ENCODE assay signal across 24 cellular contexts in the genomic region with DNA sequence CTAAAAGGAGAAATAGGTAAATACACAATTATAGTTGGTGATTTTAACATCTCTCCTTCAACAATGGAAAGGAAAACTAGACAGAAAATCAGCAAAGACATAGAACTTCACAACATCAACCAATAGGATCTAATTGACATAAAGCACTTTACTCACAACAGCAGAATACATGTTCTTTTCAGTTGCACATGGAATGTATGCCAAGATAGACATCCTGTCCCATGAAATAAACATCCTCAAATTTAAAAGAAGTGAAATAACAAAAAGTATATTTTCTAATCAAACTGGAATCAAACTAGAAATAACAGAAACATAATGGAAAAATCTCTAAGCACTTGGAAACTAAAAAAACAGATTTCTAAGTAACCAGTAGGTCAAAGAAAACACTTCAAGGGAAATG.
"Had no signal": no experiment of that assay in that cellular context is flagged by ENCODE, and none has a peak within 500 bp of the region (broad histone marks: within the 10 kb centered on the region; RNA-seq: fewer than 3 reads in every experiment).

No MANE protein-coding gene starts in this region.

- H3K27me3 ChIP-seq: gastrocnemius medialis, left lung, transverse colon had no signal

- H3K27ac ChIP-seq: gastrocnemius medialis, left lung, lower lobe of right lung, skin epidermis, transverse colon, VCaP had no signal

- H3K4me1 Mint-ChIP-seq: natural killer cell had no signal

- ATAC-seq: activated CD4-positive, CD25-positive, alpha-beta regulatory T cell treated with anti-CD3 and anti-CD28 coated beads, Interleukin-2, amount 50 U/mL, for 24 hours; activated CD8-positive, alpha-beta memory T cell treated with anti-CD3 and anti-CD28 coated beads, Interleukin-2, amount 10 ng/mL, durations not matched to agents 7 days and 5 days; gastrocnemius medialis; left lung; lower lobe of right lung; natural killer cell; sciatic nerve; stimulated activated effector memory CD8-positive, alpha-beta T cell treated with anti-CD3 and anti-CD28 coated beads, Interleukin-12 subunit alpha, Interleukin-12 subunit beta, amount 100 ng/mL, for 72 hours had no signal

- H3K4me1 ChIP-seq: gastrocnemius medialis, left lung, lower lobe of right lung, transverse colon had no signal

- H3K27ac Mint-ChIP-seq: activated CD4-positive, alpha-beta memory T cell treated with anti-CD3 and anti-CD28 coated beads, Interleukin-2, amount 10 ng/mL, durations not matched to agents 7 days and 5 days; activated CD4-positive, alpha-beta T cell treated with anti-CD3 and anti-CD28 coated beads, Interleukin-2, amount 10 ng/mL, durations not matched to agents 7 days and 5 days; activated CD8-positive, alpha-beta memory T cell treated with anti-CD3 and anti-CD28 coated beads, Interleukin-2, amount 10 ng/mL, durations not matched to agents 7 days and 5 days; activated naive CD8-positive, alpha-beta T cell; natural killer cell; stimulated activated effector memory CD8-positive, alpha-beta T cell treated with anti-CD3 and anti-CD28 coated beads, Interleukin-12 subunit alpha, Interleukin-12 subunit beta, amount 100 ng/mL, for 72 hours had no signal

- H3K4me3 ChIP-seq: gastrocnemius medialis, left lung, lower lobe of right lung, skin epidermis, transverse colon had no signal

- H3K36me3 ChIP-seq: gastrocnemius medialis, left lung, lower lobe of right lung, transverse colon had no signal

- H3K27me3 Mint-ChIP-seq: activated CD4-positive, alpha-beta memory T cell treated with anti-CD3 and anti-CD28 coated beads, Interleukin-2, amount 10 ng/mL, durations not matched to agents 7 days and 5 days; activated CD4-positive, alpha-beta T cell treated with anti-CD3 and anti-CD28 coated beads, Interleukin-2, amount 10 ng/mL, durations not matched to agents 7 days and 5 days; activated CD8-positive, alpha-beta memory T cell treated with anti-CD3 and anti-CD28 coated beads, Interleukin-2, amount 10 ng/mL, durations not matched to agents 7 days and 5 days; activated naive CD8-positive, alpha-beta T cell had no signal

- H3K4me3 Mint-ChIP-seq: activated CD4-positive, alpha-beta memory T cell treated with anti-CD3 and anti-CD28 coated beads, Interleukin-2, amount 10 ng/mL, durations not matched to agents 7 days and 5 days; activated CD4-positive, alpha-beta T cell treated with anti-CD3 and anti-CD28 coated beads, Interleukin-2, amount 10 ng/mL, durations not matched to agents 7 days and 5 days; activated CD8-positive, alpha-beta memory T cell treated with anti-CD3 and anti-CD28 coated beads, Interleukin-2, amount 10 ng/mL, durations not matched to agents 7 days and 5 days; activated naive CD8-positive, alpha-beta T cell; natural killer cell; stimulated activated effector memory CD8-positive, alpha-beta T cell treated with anti-CD3 and anti-CD28 coated beads, Interleukin-12 subunit alpha, Interleukin-12 subunit beta, amount 100 ng/mL, for 72 hours had no signal

- H3K9me3 ChIP-seq: gastrocnemius medialis, lower lobe of right lung had no signal

- DNase-seq: activated CD4-positive, alpha-beta memory T cell treated with anti-CD3 and anti-CD28 coated beads, Interleukin-2, amount 10 ng/mL, durations not matched to agents 7 days and 5 days; activated CD4-positive, alpha-beta T cell treated with anti-CD3 and anti-CD28 coated beads, Interleukin-2, amount 10 ng/mL, durations not matched to agents 7 days and 5 days; activated CD8-positive, alpha-beta memory T cell treated with anti-CD3 and anti-CD28 coated beads, Interleukin-2, amount 10 ng/mL, durations not matched to agents 7 days and 5 days; activated effector memory CD4-positive, alpha-beta T cell treated with Interleukin-2 at 50 U/mL for 16 hours; activated naive CD4-positive, alpha-beta T cell treated with Interleukin-2 at 50 U/mL for 16 hours; activated T-cell treated with anti-CD3 and anti-CD28 coated beads, Interleukin-2, amount 50 U/mL, for 48 hours; amniotic stem cell; caudate nucleus; effector CD8-positive, alpha-beta T cell; gastrocnemius medialis; glutamatergic neuron; left lung; lower lobe of right lung; mesendoderm; natural killer cell; stimulated activated CD4-positive, alpha-beta T cell treated with anti-CD3 and anti-CD28 coated beads, Interleukin-4, amount 100 ng/mL, for 24 hours; T-helper 1 cell; transverse colon had no signal
